In genomic region chr7:153588596-153588995, GRCh38 we compare ENCODE assay signal across 30 cellular contexts.
"Had no signal": no experiment of that assay in that cellular context is flagged by ENCODE, and none has a peak within 500 bp of the region (broad histone marks: within the 10 kb centered on the region; RNA-seq: fewer than 3 reads in every experiment).

No MANE protein-coding gene starts in this region.

- H3K9me3 ChIP-seq: body of pancreas, breast epithelium, SK-N-SH had no signal

- DNase-seq: activated CD4-positive, alpha-beta T cell treated with anti-CD3 and anti-CD28 coated beads for 36 hours; activated CD4-positive, alpha-beta T cell treated with anti-CD3 and anti-CD28 coated beads, Interleukin-2, amount 10 ng/mL, durations not matched to agents 7 days and 5 days; activated CD4-positive, alpha-beta T cell treated with anti-CD3 and anti-CD28 coated beads, Interleukin-2, amount 50 U/mL, for 48 hours; activated CD8-positive, alpha-beta T cell treated with anti-CD3 and anti-CD28 coated beads, Interleukin-2, amount 10 ng/mL, durations not matched to agents 7 days and 5 days; activated gamma-delta T cell treated with Interleukin-2 at 50 U/mL for 16 hours; activated naive CD4-positive, alpha-beta T cell treated with anti-CD3 and anti-CD28 coated beads for 36 hours; activated T-cell treated with anti-CD3 and anti-CD28 coated beads, Interleukin-2, amount 50 U/mL, for 4 hours; adrenal gland; body of pancreas; Karpas-422; KBM-7; NCI-H1048; NCI-H1105 treated with DMSO at 0.1 percent for 48 hours; NCI-H146; NCI-H187; NCI-H2029 treated with DMSO at 0.1 percent for 48 hours; NCI-H2107; NCI-H226; NCI-H446 treated with DMSO at 0.1 percent for 48 hours; NCI-H524; NCI-H69; NCI-H82; NK-92 treated with Interleukin-12 subunit alpha and Interleukin-12 subunit beta, amount 100 ng/mL, for 24 hours; PC-3; Peyer's patch; RPMI8226; SHP77 treated with DMSO at 0.1 percent for 48 hours; SK-N-SH had no signal

- H3K36me3 ChIP-seq: adrenal gland, breast epithelium, Peyer's patch, SJSA1 had no signal

- H3K4me1 ChIP-seq: adrenal gland, body of pancreas, breast epithelium, Peyer's patch, SJSA1 had no signal

- H3K27ac ChIP-seq: adrenal gland, body of pancreas, breast epithelium, Peyer's patch, SJSA1 had no signal

- H3K4me3 ChIP-seq: adrenal gland, body of pancreas, breast epithelium, Peyer's patch, SJSA1 had no signal

- H3K27me3 ChIP-seq: adrenal gland, body of pancreas, breast epithelium, Peyer's patch, SJSA1 had no signal
